In the genomic region with DNA sequence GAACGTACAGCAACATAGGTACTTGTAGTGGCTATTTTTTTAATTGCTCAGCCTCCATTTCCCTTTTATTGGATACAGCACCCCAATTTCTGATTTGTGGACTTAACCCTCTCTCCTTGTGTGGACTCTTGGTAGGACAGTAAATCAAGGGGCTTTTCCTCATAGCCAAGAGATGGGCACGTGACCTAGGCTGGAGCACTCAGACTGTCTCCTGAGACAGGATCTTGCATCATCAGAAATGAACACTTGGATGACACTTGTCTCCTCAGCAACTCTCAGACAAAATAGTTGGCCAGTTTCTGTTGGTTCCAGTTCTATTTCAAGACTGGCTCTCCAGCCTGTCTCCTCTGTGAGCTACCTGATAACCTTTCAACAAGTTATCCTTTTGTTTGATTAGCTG, we compare ENCODE assay signal across 22 cellular contexts.
A peak's percentile ranks its signal among the peaks of the same experiment; 100 is the strongest.
DNase-seq lines count a peak whose midpoint lies in the region; ATAC-seq, FAIRE-seq and TF ChIP-seq lines count a peak whose summit lies in the region.
"Had no signal": no experiment of that assay in that cellular context is flagged by ENCODE, and none has a peak within 500 bp of the region (broad histone marks: within the 10 kb centered on the region; RNA-seq: fewer than 3 reads in every experiment).

No MANE protein-coding gene starts in this region.

- H2AFZ ChIP-seq in mammary epithelial cell (ENCODE audit: low read depth, low read length) (no peak overlapping the region), GM12878 (ENCODE audit: control insufficient read depth, low read depth, low read length) (no peak overlapping the region), neural progenitor cell (replicated peaks) (no peak overlapping the region)

- no TSS peak for BruUV-seq in MCF 10A (replicated peaks; lab: Mats Ljungman, UMichigan)
- no TSS peak for BruUV-seq in mammary epithelial cell (replicated peaks; lab: Mats Ljungman, UMichigan)
- BruUV-seq in GM12878 (replicated peaks; lab: Mats Ljungman, UMichigan), result no TSS peak

- H3K27ac ChIP-seq in mammary epithelial cell (ENCODE audit: insufficient read depth, low read depth, low read length), result no peak overlapping the region
- H3K27ac ChIP-seq in GM12878 (ENCODE audit: control insufficient read depth, insufficient read depth), result no peak overlapping the region
- no peak overlapping the region for H3K27ac ChIP-seq in neural progenitor cell
- H3K27ac ChIP-seq: RWPE1, SJSA1 had no signal

- POLR2A ChIA-PET in MCF 10A (lab: Yijun Ruan, JAX), result interaction anchor here (0.7 to 3.2 kb wide), 2 partner anchors 10 to 156 kb away, joined by 3 to 10 read pairs; no protein-coding TSS in a partner anchor
- POLR2A ChIA-PET in GM12878 (lab: Charles Lee), result no interaction called here

- H3K79me2 ChIP-seq in mammary epithelial cell (ENCODE audit: insufficient read depth, low read length) (no peaks in the 10 kb centered on the region), GM12878 (ENCODE audit: control insufficient read depth, insufficient read depth, low read length) (no peaks in the 10 kb centered on the region), neural progenitor cell (ENCODE audit: low read depth) (no peaks in the 10 kb centered on the region)

- H3K4me3 ChIP-seq in mammary epithelial cell (replicated peaks in 1 of 3; ENCODE audit: insufficient read depth in 1 of 3, low read depth in 2 of 3, low read length in 3 of 3), result no peak overlapping the region
- H3K4me3 ChIP-seq in NB4 (ENCODE audit: low read depth, low read length), result no peak overlapping the region
- no peak overlapping the region for H3K4me3 ChIP-seq in GM12878
- H3K4me3 ChIP-seq in neural progenitor cell, result no peak overlapping the region
- H3K4me3 ChIP-seq: SJSA1 had no signal

- H3K4me1 Mint-ChIP-seq in MCF 10A (ENCODE audit: insufficient read depth, unreplicated experiment) (peaks cover 6% of the 10 kb centered on the region), neural progenitor cell (peaks cover 6% of the 10 kb centered on the region)

- H3K9ac ChIP-seq in mammary epithelial cell (ENCODE audit: insufficient read depth, low read length), result no peak overlapping the region
- no peak overlapping the region for H3K9ac ChIP-seq in GM12878 (ENCODE audit: control insufficient read depth, insufficient read depth, low read length)
- H3K9ac ChIP-seq in neural progenitor cell, result no peak overlapping the region

- TF ChIP-seq CTCF in MCF 10A (IDR thresholded peaks at IDR 0.05; ENCODE audit: unreplicated experiment) (no peak), mammary epithelial cell (conservative IDR thresholded peaks at IDR 0.05 in 1 of 2, IDR thresholded peaks at IDR 0.05 in 1 of 2; ENCODE audit: extremely low read depth in 1 of 2, insufficient read depth in 1 of 2, low read depth in 1 of 2, low read length in 2 of 2) (no peak), NB4 (IDR thresholded peaks at IDR 0.05; ENCODE audit: low read depth, low read length) (no peak), GM12878 (IDR thresholded peaks at IDR 0.05 in 2 of 3, conservative IDR thresholded peaks at IDR 0.05 in 1 of 3; ENCODE audit: control insufficient read depth in 2 of 3, extremely low read depth in 1 of 3, insufficient read depth in 1 of 3, low read depth in 3 of 3, low read length in 3 of 3) (no peak), neural progenitor cell (IDR thresholded peaks at IDR 0.05) (no peak)

- intact Hi-C loops in MCF 10A (cut with micrococcal nuclease) (no loop called here), mammary epithelial cell (cut with micrococcal nuclease) (no loop called here), GM12878 (cut with micrococcal nuclease; ENCODE audit: unreplicated experiment) (no loop called here)

- H3K27me3 ChIP-seq in mammary epithelial cell (ENCODE audit: insufficient read depth, low read length) (no peaks in the 10 kb centered on the region), GM12878 (replicated peaks in 1 of 2; ENCODE audit: control insufficient read depth in 2 of 2, insufficient read depth in 2 of 2, low read length in 1 of 2) (no peaks in the 10 kb centered on the region), neural progenitor cell (no peaks in the 10 kb centered on the region)
- H3K27me3 ChIP-seq: SJSA1 had no signal

- no peak for FAIRE-seq in GM12878 (lab: Jason Lieb, UNC)
- FAIRE-seq: D721Med, GM19239 had no signal

- SMC1A ChIA-PET in GM12878 (lab: Charles Lee; ENCODE audit: uncharacterized antibody, unreplicated experiment), result interaction anchor here (0.6 kb wide), 1 partner anchor 10 kb away, joined by 3 read pairs; no protein-coding TSS in a partner anchor

- H3K9me3 Mint-ChIP-seq in MCF 10A (ENCODE audit: unreplicated experiment), result peaks cover 7% of the 10 kb centered on the region
- peaks cover 4% of the 10 kb centered on the region for H3K9me3 Mint-ChIP-seq in neural progenitor cell

- CTCF ChIA-PET in MCF 10A (lab: Yijun Ruan, JAX) (interaction anchor here (0.5 to 2.0 kb wide), 5 partner anchors 10 to 504 kb away, joined by 3 to 8 read pairs (median 3); no protein-coding TSS in a partner anchor), mammary epithelial cell (lab: Charles Lee; ENCODE audit: low non-redundant PET) (interaction anchor here (0.5 to 0.6 kb wide), 2 partner anchors 519 to 620 kb away, joined by 3 read pairs; no protein-coding TSS in a partner anchor), GM12878 (lab: Yijun Ruan, JAX) (interaction anchor here (0.7 to 1.2 kb wide), 2 partner anchors 11 to 73 kb away, joined by 3 read pairs; no protein-coding TSS in a partner anchor)

- dilution Hi-C loops in mammary epithelial cell (cut with HindIII; ENCODE audit: low sequenced_read_pairs), result no loop called here

- no peak for TF ChIP-seq POLR2A in NB4 (IDR thresholded peaks at IDR 0.05; ENCODE audit: extremely low read depth, insufficient read length)
- no peak for TF ChIP-seq POLR2A in GM12878 (IDR thresholded peaks at IDR 0.05; ENCODE audit: low read depth, low read length)

- H3K9me3 ChIP-seq in mammary epithelial cell (replicated peaks; ENCODE audit: insufficient read depth, low read length) (no peaks in the 10 kb centered on the region), GM12878 (replicated peaks; ENCODE audit: control insufficient read depth, insufficient read depth, low read length) (no peaks in the 10 kb centered on the region; the same call in 2 of the 3 replicates), neural progenitor cell (ENCODE audit: low read depth) (no peaks in the 10 kb centered on the region)
- H3K9me3 ChIP-seq: SJSA1 had no signal

- no peaks in the 10 kb centered on the region for H3F3A ChIP-seq in neural progenitor cell (ENCODE audit: low read depth)

- TF ChIP-seq EP300 in GM12878 (IDR thresholded peaks at IDR 0.05; ENCODE audit: borderline replicate concordance in 1 of 2, control insufficient read depth in 1 of 2, low read depth in 2 of 2, low read length in 2 of 2), result no peak

- H3K4me3 Mint-ChIP-seq in MCF 10A (ENCODE audit: unreplicated experiment) (no peak overlapping the region), neural progenitor cell (no peak overlapping the region)
- H3K4me3 Mint-ChIP-seq: CD14-positive monocyte, T-helper 17 cell had no signal

- ATAC-seq in GM12878, result no peak
- no peak for ATAC-seq in GM21737 (IDR thresholded peaks at IDR 0.05; ENCODE audit: unreplicated experiment)
- ATAC-seq: PC-3, T-helper 17 cell had no signal

- no peaks in the 10 kb centered on the region for H3K36me3 ChIP-seq in mammary epithelial cell (ENCODE audit: insufficient read depth, low read length)
- H3K36me3 ChIP-seq in GM12878 (ENCODE audit: control insufficient read depth in 2 of 2, insufficient read depth in 2 of 2, low read length in 1 of 2), result no peaks in the 10 kb centered on the region
- H3K36me3 ChIP-seq in neural progenitor cell, result no peaks in the 10 kb centered on the region
- H3K36me3 ChIP-seq: SJSA1 had no signal

- in situ Hi-C loops in mammary epithelial cell (cut with MboI; ENCODE audit: low sequenced_read_pairs in 2 of 2), result no loop called here
- in situ Hi-C loops in GM12878 (cut with MboI), result no loop called here

- no peaks in the 10 kb centered on the region for H4K20me1 ChIP-seq in mammary epithelial cell (ENCODE audit: insufficient read depth, low read length)
- H4K20me1 ChIP-seq in GM12878 (ENCODE audit: control insufficient read depth, insufficient read depth), result no peaks in the 10 kb centered on the region
- no peaks in the 10 kb centered on the region for H4K20me1 ChIP-seq in neural progenitor cell (ENCODE audit: low read depth)

- H3K36me3 Mint-ChIP-seq in MCF 10A (ENCODE audit: insufficient read depth, unreplicated experiment) (no peaks in the 10 kb centered on the region), neural progenitor cell (peaks cover 1% of the 10 kb centered on the region)
- H3K36me3 Mint-ChIP-seq: CD14-positive monocyte had no signal

- WGBS in mammary epithelial cell (ENCODE audit: low coverage, missing lambda C conversion rate), result 71% methylated on average over 2 of the region's 2 CpGs
- WGBS in GM12878 (ENCODE audit: insufficient coverage, insufficient replicate concordance, low lambda C conversion rate, missing lambda C conversion rate), result 33% methylated on average over 2 of the region's 2 CpGs

- RAD21 ChIA-PET in GM12878 (lab: Charles Lee; ENCODE audit: unreplicated experiment), result no interaction called here

- H3K4me1 ChIP-seq in mammary epithelial cell (ENCODE audit: insufficient read depth, low read length) (no peaks in the 10 kb centered on the region), GM12878 (ENCODE audit: control insufficient read depth, insufficient read depth, low read length) (no peaks in the 10 kb centered on the region), neural progenitor cell (no peaks in the 10 kb centered on the region)
- H3K4me1 ChIP-seq: SJSA1 had no signal

- H3K4me2 ChIP-seq in mammary epithelial cell (ENCODE audit: insufficient read depth, low read depth, low read length), result no peak overlapping the region
- no peak overlapping the region for H3K4me2 ChIP-seq in GM12878 (ENCODE audit: control insufficient read depth, insufficient read depth)
- no peak overlapping the region for H3K4me2 ChIP-seq in neural progenitor cell

- H3K27me3 Mint-ChIP-seq in MCF 10A (ENCODE audit: insufficient read depth, unreplicated experiment) (peaks cover 21% of the 10 kb centered on the region), neural progenitor cell (ENCODE audit: insufficient read depth, low read depth) (peaks cover 13% of the 10 kb centered on the region)

- H3K27ac Mint-ChIP-seq in MCF 10A (ENCODE audit: low read depth, unreplicated experiment), result no peak overlapping the region
- H3K27ac Mint-ChIP-seq in neural progenitor cell, result no peak overlapping the region
- H3K27ac Mint-ChIP-seq: T-helper 17 cell had no signal

- no peak for TF ChIP-seq RAD21 in GM12878 (IDR thresholded peaks at IDR 0.05; ENCODE audit: insufficient read depth, low read depth, low read length)

- DNase-seq in MCF 10A (ENCODE audit: unreplicated experiment) (peak; percentile 30), mammary epithelial cell (no peak), NB4 (ENCODE audit: low read depth) (peak; percentile 72), GM12878 (ENCODE audit: low read depth, low spot score) (no peak), neural progenitor cell (ENCODE audit: low spot score) (no peak)
- no peak for DNase-seq in activated CD8-positive, alpha-beta memory T cell treated with anti-CD3 and anti-CD28 coated beads for 24 hours
- DNase-seq: DMS53, GDM1, MM.1S, NCI-H1417, NCI-H1694 treated with DMSO at 0.1 percent for 48 hours, NCI-H2081 treated with DMSO at 0.1 percent for 48 hours, NCI-H446 treated with DMSO at 0.1 percent for 48 hours, NCI-H526 treated with DMSO at 0.1 percent for 48 hours, PC-3, T-helper 17 cell had no signal

TF ChIP-seq in GM12878, 131 proteins besides CTCF, POLR2A, EP300 and RAD21 (continues in another document):
- TF ChIP-seq NR2F1 (conservative IDR thresholded peaks at IDR 0.05), result no peak

Comparison
In these comparisons a context has a peak if more than half of its experiments do, and no peak if none do; other contexts are left out.
1. DNase-seq: peak in MCF 10A (single experiment) and NB4 (single experiment); none in mammary epithelial cell (single experiment), GM12878 (single experiment), neural progenitor cell (single experiment) and activated CD8-positive, alpha-beta memory T cell treated with anti-CD3 and anti-CD28 coated beads for 24 hours (single experiment).